Comparison of ENCODE assay signal across 8 cellular contexts in the genomic region with DNA sequence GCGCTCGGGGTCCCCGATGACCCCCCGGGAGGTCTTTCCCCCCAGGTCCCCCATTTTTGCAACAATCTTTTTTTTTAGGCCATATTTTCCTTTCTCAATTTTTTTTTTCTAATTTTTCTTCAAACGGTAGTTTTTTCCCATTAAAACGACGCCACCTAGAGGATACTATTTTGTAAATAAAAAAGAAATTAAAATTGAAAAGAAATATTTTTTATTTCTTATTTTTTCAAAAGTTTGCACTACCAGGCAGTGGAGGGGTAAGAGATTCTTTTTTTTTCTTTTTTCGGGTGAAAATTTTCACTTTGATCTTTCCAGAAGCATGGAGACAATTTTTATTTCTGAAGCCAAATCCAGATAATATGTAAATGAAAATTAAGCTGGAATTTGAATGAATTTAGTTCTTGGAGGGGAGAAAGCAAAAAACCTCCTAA. TPM values are rescaled to one million over a fixed set of nuclear protein-coding genes. Genes with fewer than 3 reads are reported as not detected.
DNase-seq lines count a peak whose midpoint lies in the region; ATAC-seq, FAIRE-seq and TF ChIP-seq lines count a peak whose summit lies in the region.

No MANE protein-coding gene starts in this region.

- H4K20me1 ChIP-seq in IMR-90 (ENCODE audit: insufficient read depth, low read length): peaks cover 14% of the 10 kb centered on the region; the same call in 1 of the 2 replicates

- H3K23ac ChIP-seq in IMR-90 (ENCODE audit: low read depth, low read length): peak overlapping the region; percentile 91; the same call in 1 of the 2 replicates

- no peak overlapping the region for H2BK15ac ChIP-seq in IMR-90 (ENCODE audit: low read depth, low read length)

- no peak for TF ChIP-seq POLR2A in IMR-90 (IDR thresholded peaks at IDR 0.05; ENCODE audit: low read depth, low read length)

- peaks cover 49% of the 10 kb centered on the region for H3K27me3 Mint-ChIP-seq in CD4-positive, CD25-positive, alpha-beta regulatory T cell
- peaks cover 4% of the 10 kb centered on the region for H3K27me3 Mint-ChIP-seq in activated naive CD8-positive, alpha-beta T cell

- peak; percentile 45 for TF ChIP-seq CTCF in IMR-90 (conservative IDR thresholded peaks at IDR 0.05; ENCODE audit: low read depth, low read length)

- peak overlapping the region; percentile 94 for H3K4me2 ChIP-seq in IMR-90 (ENCODE audit: low read depth, low read length)

- intact Hi-C loops in IMR-90 (cut with micrococcal nuclease): loop anchor here (5.0 kb wide), 3 partner anchors 70 to 100 kb away; no protein-coding TSS in a partner anchor

- no peak overlapping the region for H2BK120ac ChIP-seq in IMR-90 (ENCODE audit: low read depth, low read length)

- H3K4me1 Mint-ChIP-seq in CD4-positive, CD25-positive, alpha-beta regulatory T cell: peaks cover 0 to 10% (median 1%) of the 10 kb centered on the region in 4 donors
- peaks cover 4% of the 10 kb centered on the region for H3K4me1 Mint-ChIP-seq in activated naive CD8-positive, alpha-beta T cell (ENCODE audit: low read depth)

- peak overlapping the region; percentile 62 for H3K4ac ChIP-seq in IMR-90 (ENCODE audit: low read depth, low read length)

- peaks cover 0 to 4% (median 0%) of the 10 kb centered on the region in 7 donors for H3K9me3 Mint-ChIP-seq in CD4-positive, CD25-positive, alpha-beta regulatory T cell
- no peaks in the 10 kb centered on the region for H3K9me3 Mint-ChIP-seq in activated naive CD8-positive, alpha-beta T cell (ENCODE audit: low read depth)

- no peak for DNase-seq in CD4-positive, CD25-positive, alpha-beta regulatory T cell
- DNase-seq in IMR-90 (peak; percentile 27), islet precursor cell (no peak), 8988T (no peak)
- DNase-seq in stimulated activated naive CD4-positive, alpha-beta T cell treated with Interleukin-2 at 50 U/mL for 16 hours (lab: John Stamatoyannopoulos, UW): no peak

- POLR2A ChIA-PET in IMR-90 (lab: Charles Lee; ENCODE audit: unreplicated experiment): no interaction called here

- CTCF ChIA-PET in IMR-90 (lab: Yijun Ruan, JAX): interaction anchor here (0.6 to 1.1 kb wide), 7 partner anchors 19 to 540 kb away, joined by 3 to 7 read pairs (median 3); no protein-coding TSS in a partner anchor

- dilution Hi-C loops in IMR-90 (cut with HindIII; ENCODE audit: low sequenced_read_pairs, unreplicated experiment): no loop called here

- H3K27ac ChIP-seq in CD4-positive, CD25-positive, alpha-beta regulatory T cell (ENCODE audit: insufficient read depth, low read length, poor library complexity, severe bottlenecking): no peak overlapping the region
- H3K27ac ChIP-seq in IMR-90 (ENCODE audit: insufficient read depth, low read length): peak overlapping the region; percentile 99
- no peak overlapping the region for H3K27ac ChIP-seq in stomach smooth muscle (ENCODE audit: low read length)

- in situ Hi-C loops in IMR-90 (cut with MboI; ENCODE audit: low sequenced_read_pairs): no loop called here

- H3K4me1 ChIP-seq in CD4-positive, CD25-positive, alpha-beta regulatory T cell (ENCODE audit: control insufficient read depth, insufficient read depth, low read length, poor library complexity, severe bottlenecking): peaks cover 8% of the 10 kb centered on the region
- peaks cover 5% of the 10 kb centered on the region for H3K4me1 ChIP-seq in IMR-90 (ENCODE audit: control insufficient read depth, insufficient read depth, low read length)
- H3K4me1 ChIP-seq in stomach smooth muscle (ENCODE audit: control insufficient read depth, insufficient read depth, low read length): no peaks in the 10 kb centered on the region

- H3K18ac ChIP-seq in IMR-90 (ENCODE audit: low read depth, low read length): peak overlapping the region; percentile 95

- H2BK5ac ChIP-seq in IMR-90 (ENCODE audit: low read depth, low read length, poor library complexity, severe bottlenecking): peak overlapping the region; percentile 81

- H3K9me3 ChIP-seq in CD4-positive, CD25-positive, alpha-beta regulatory T cell (ENCODE audit: control insufficient read depth in 2 of 2, low read length in 2 of 2): no peaks in the 10 kb centered on the region
- H3K9me3 ChIP-seq in IMR-90 (ENCODE audit: control insufficient read depth, insufficient read depth, low read length): no peaks in the 10 kb centered on the region
- no peaks in the 10 kb centered on the region for H3K9me3 ChIP-seq in stomach smooth muscle (ENCODE audit: control insufficient read depth in 2 of 2, low read length in 2 of 2)

- peak overlapping the region in 1 of 2 experiments; percentile 67; a peak in 2 of 4 replicates for H4K8ac ChIP-seq in IMR-90 (ENCODE audit: low read depth in 2 of 2, low read length in 2 of 2)

- H3K36me3 Mint-ChIP-seq in CD4-positive, CD25-positive, alpha-beta regulatory T cell: no peaks in the 10 kb centered on the region
- H3K36me3 Mint-ChIP-seq in activated naive CD8-positive, alpha-beta T cell: peaks cover 8% of the 10 kb centered on the region

- peak overlapping the region; percentile 38 to 92 (median 91) for H3K4me3 Mint-ChIP-seq in CD4-positive, CD25-positive, alpha-beta regulatory T cell
- H3K4me3 Mint-ChIP-seq in activated naive CD8-positive, alpha-beta T cell: peak overlapping the region; percentile 96

- no TSS peak for BruUV-seq in IMR-90 (replicated peaks; lab: Mats Ljungman, UMichigan)

- no peak overlapping the region for H2BK20ac ChIP-seq in IMR-90 (ENCODE audit: low read depth, low read length)

- no peaks in the 10 kb centered on the region; the same call in 1 of the 2 replicates for H3K9me1 ChIP-seq in IMR-90 (ENCODE audit: insufficient read depth, low read length)

- peak; percentile 90 for FAIRE-seq in islet of Langerhans (lab: Jason Lieb, UNC)

- no peaks in the 10 kb centered on the region for H3K36me3 ChIP-seq in CD4-positive, CD25-positive, alpha-beta regulatory T cell (ENCODE audit: control insufficient read depth, insufficient read depth, low read length)
- H3K36me3 ChIP-seq in IMR-90 (ENCODE audit: control insufficient read depth, insufficient read depth, low read length) (no peaks in the 10 kb centered on the region), stomach smooth muscle (ENCODE audit: control insufficient read depth in 2 of 2, insufficient read depth in 2 of 2, low read length in 2 of 2) (no peaks in the 10 kb centered on the region)

- no peak overlapping the region for H3K4me3 ChIP-seq in CD4-positive, CD25-positive, alpha-beta regulatory T cell (ENCODE audit: low read depth, low read length)
- H3K4me3 ChIP-seq in IMR-90 (ENCODE audit: insufficient read depth, low read depth, low read length): peak overlapping the region; percentile 100
- peak overlapping the region; percentile 59 to 73 for H3K4me3 ChIP-seq in stomach smooth muscle (ENCODE audit: low read length in 2 of 2)

- H3K9ac ChIP-seq in IMR-90 (ENCODE audit: low read depth, low read length) (peak overlapping the region; percentile 99), stomach smooth muscle (ENCODE audit: low read length in 2 of 2) (peak overlapping the region in 1 of 2 donors; percentile 28)

- H3K14ac ChIP-seq in IMR-90 (replicated peaks; ENCODE audit: low read depth, low read length): peak overlapping the region; percentile 38; the same call in 1 of the 2 replicates

- H2AK5ac ChIP-seq in IMR-90 (ENCODE audit: low read depth, low read length): no peak overlapping the region

- H3K27ac Mint-ChIP-seq in CD4-positive, CD25-positive, alpha-beta regulatory T cell: no peak overlapping the region
- H3K27ac Mint-ChIP-seq in activated naive CD8-positive, alpha-beta T cell: peak overlapping the region; percentile 5

- H3K27me3 ChIP-seq in CD4-positive, CD25-positive, alpha-beta regulatory T cell (ENCODE audit: control insufficient read depth, insufficient read depth, low read length): peaks cover 7% of the 10 kb centered on the region
- H3K27me3 ChIP-seq in IMR-90 (ENCODE audit: control insufficient read depth, insufficient read depth, low read length): peaks cover 3% of the 10 kb centered on the region
- no peaks in the 10 kb centered on the region for H3K27me3 ChIP-seq in stomach smooth muscle (ENCODE audit: control insufficient read depth in 1 of 2, insufficient read depth in 2 of 2, low read length in 2 of 2)

- H3K79me1 ChIP-seq in IMR-90 (ENCODE audit: low read depth in 1 of 2, low read length in 2 of 2): peaks cover 12 to 31% of the 10 kb centered on the region in 2 experiments

- no peak for TF ChIP-seq RAD21 in IMR-90 (IDR thresholded peaks at IDR 0.05; ENCODE audit: low read length)

- no peak for ATAC-seq in CD4-positive, CD25-positive, alpha-beta regulatory T cell (ENCODE audit: low read depth in 2 of 2)
- ATAC-seq in IMR-90 (ENCODE audit: low read depth): no peak

- H4K5ac ChIP-seq in IMR-90 (ENCODE audit: low read depth, low read length): peak overlapping the region; percentile 99

- no peak overlapping the region; the same call in 1 of the 2 replicates for H4K91ac ChIP-seq in IMR-90 (ENCODE audit: insufficient read depth, low read depth, low read length)

- no CpG with 5 or more reads among the region's 8 CpGs for WGBS in IMR-90 (ENCODE audit: extremely low coverage in 2 of 2, insufficient read length in 1 of 2), 2 experiments

- peak overlapping the region; percentile 60 for H2AFZ ChIP-seq in IMR-90 (replicated peaks; ENCODE audit: low read length, poor library complexity)

- peak overlapping the region; percentile 4 for H2AK9ac ChIP-seq in IMR-90 (replicated peaks; ENCODE audit: low read depth, low read length, poor library complexity)

- H3K56ac ChIP-seq in IMR-90 (ENCODE audit: extremely low read depth, insufficient read depth, low read length): peak overlapping the region; percentile 76

TF ChIP-seq in IMR-90, 13 proteins besides CTCF, POLR2A, EP300 and RAD21 (continues in another document):
- TF ChIP-seq SMC3 (IDR thresholded peaks at IDR 0.05; ENCODE audit: low read depth, low read length): no peak
- TF ChIP-seq NFE2L2 (IDR thresholded peaks at IDR 0.05; ENCODE audit: low read depth, low read length): no peak
- no peak for TF ChIP-seq CEBPB (IDR thresholded peaks at IDR 0.05; ENCODE audit: low read depth, low read length)
- TF ChIP-seq RFX5 (IDR thresholded peaks at IDR 0.05; ENCODE audit: low read depth, low read length): no peak
- TF ChIP-seq, protein P1, sequence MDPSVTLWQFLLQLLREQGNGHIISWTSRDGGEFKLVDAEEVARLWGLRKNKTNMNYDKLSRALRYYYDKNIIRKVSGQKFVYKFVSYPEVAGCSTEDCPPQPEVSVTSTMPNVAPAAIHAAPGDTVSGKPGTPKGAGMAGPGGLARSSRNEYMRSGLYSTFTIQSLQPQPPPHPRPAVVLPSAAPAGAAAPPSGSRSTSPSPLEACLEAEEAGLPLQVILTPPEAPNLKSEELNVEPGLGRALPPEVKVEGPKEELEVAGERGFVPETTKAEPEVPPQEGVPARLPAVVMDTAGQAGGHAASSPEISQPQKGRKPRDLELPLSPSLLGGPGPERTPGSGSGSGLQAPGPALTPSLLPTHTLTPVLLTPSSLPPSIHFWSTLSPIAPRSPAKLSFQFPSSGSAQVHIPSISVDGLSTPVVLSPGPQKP (IDR thresholded peaks at IDR 0.05; ENCODE audit: borderline replicate concordance, low read depth, low read length): no peak

RNA-seq across cellular contexts. Expression of a gene that starts 0.7 kb away (rescaled TPM):
- 0.86 TPM for total RNA-seq in CD4-positive, CD25-positive, alpha-beta regulatory T cell
- not detected for polyA plus RNA-seq in CD4-positive, CD25-positive, alpha-beta regulatory T cell
- total RNA-seq in IMR-90 (2012; rRNA removed): 7.5 and 8.2 TPM in 2 replicates
- 9.4 and 10.2 TPM in 2 replicates for polyA plus RNA-seq in IMR-90 (2012; rRNA removed)
- 4.1 and 5.9 TPM in 2 replicates for polyA plus RNA-seq in IMR-90 (2012; cell fraction: cytosol; rRNA removed)
- polyA plus RNA-seq in IMR-90 (2012; cell fraction: nucleus; rRNA removed; ENCODE audit: low replicate concordance): 18.5 and 28.9 TPM in 2 replicates
